20 cellular contexts compared by ENCODE assay signal in genomic region chrX:37666516-37666915, GRCh38. TPM values are rescaled to one million over a fixed set of nuclear protein-coding genes. Genes with fewer than 3 reads are reported as not detected.
"Had no signal": no experiment of that assay in that cellular context is flagged by ENCODE, and none has a peak within 500 bp of the region (broad histone marks: within the 10 kb centered on the region; RNA-seq: fewer than 3 reads in every experiment).

No MANE protein-coding gene starts in this region.

- H3K4me3 Mint-ChIP-seq: activated CD4-positive, alpha-beta T cell treated with anti-CD3 and anti-CD28 coated beads, Interleukin-2, amount 10 ng/mL, durations not matched to agents 24 days and 14 days; activated CD8-positive, alpha-beta T cell treated with anti-CD3 and anti-CD28 coated beads for 36 hours; activated naive CD4-positive, alpha-beta T cell treated with anti-CD3 and anti-CD28 coated beads, Interleukin-2, amount 10 ng/mL, durations not matched to agents 7 days and 5 days; activated naive CD8-positive, alpha-beta T cell treated with anti-CD3 and anti-CD28 coated beads, Interleukin-2, amount 50 U/mL, for 24 hours; naive B cell; stimulated activated naive B cell treated with anti-CD40 and anti-IgM and Interleukin-4, amounts not matched to agents 10 μg/mL and 1 μg/mL and 100 μg/mL, for 72 hours had no signal

- H3K27ac Mint-ChIP-seq: activated CD4-positive, alpha-beta T cell treated with anti-CD3 and anti-CD28 coated beads, Interleukin-2, amount 10 ng/mL, durations not matched to agents 24 days and 14 days; activated CD8-positive, alpha-beta T cell treated with anti-CD3 and anti-CD28 coated beads for 36 hours; activated naive CD4-positive, alpha-beta T cell treated with anti-CD3 and anti-CD28 coated beads, Interleukin-2, amount 10 ng/mL, durations not matched to agents 7 days and 5 days; activated naive CD8-positive, alpha-beta T cell treated with anti-CD3 and anti-CD28 coated beads, Interleukin-2, amount 50 U/mL, for 24 hours; naive B cell; stimulated activated naive B cell treated with anti-CD40 and anti-IgM and Interleukin-4, amounts not matched to agents 10 μg/mL and 1 μg/mL and 100 μg/mL, for 72 hours had no signal

- FAIRE-seq: endometrium had no signal

- H3K9me3 ChIP-seq: colonic mucosa, ovary, thoracic aorta, upper lobe of right lung had no signal

- ATAC-seq: activated CD8-positive, alpha-beta T cell treated with anti-CD3 and anti-CD28 coated beads for 36 hours; activated naive CD8-positive, alpha-beta T cell treated with anti-CD3 and anti-CD28 coated beads, Interleukin-2, amount 50 U/mL, for 24 hours; left lobe of liver; sciatic nerve; stimulated activated naive B cell treated with anti-CD40 and anti-IgM and Interleukin-4, amounts not matched to agents 10 μg/mL and 1 μg/mL and 100 μg/mL, for 72 hours; upper lobe of right lung had no signal

- H3K36me3 ChIP-seq: colonic mucosa, ovary, thoracic aorta, upper lobe of right lung had no signal

- H3K36me3 Mint-ChIP-seq: activated naive CD4-positive, alpha-beta T cell treated with anti-CD3 and anti-CD28 coated beads, Interleukin-2, amount 10 ng/mL, durations not matched to agents 7 days and 5 days; naive B cell had no signal

- H3K4me3 ChIP-seq: colonic mucosa, ovary, thoracic aorta, upper lobe of right lung had no signal

- DNase-seq: activated CD4-positive, alpha-beta T cell treated with anti-CD3 and anti-CD28 coated beads, Interleukin-2, amount 10 ng/mL, durations not matched to agents 24 days and 14 days; activated CD8-positive, alpha-beta T cell treated with anti-CD3 and anti-CD28 coated beads for 36 hours; activated effector memory CD4-positive, alpha-beta T cell treated with Interleukin-2 at 50 U/mL for 16 hours; activated naive CD4-positive, alpha-beta T cell treated with anti-CD3 and anti-CD28 coated beads, Interleukin-2, amount 10 ng/mL, durations not matched to agents 7 days and 5 days; activated naive CD8-positive, alpha-beta T cell treated with anti-CD3 and anti-CD28 coated beads, Interleukin-2, amount 50 U/mL, for 24 hours; activated T-cell treated with anti-CD3 and anti-CD28 coated beads, Interleukin-2, amount 50 U/mL, for 1 hour; colonic mucosa; foreskin fibroblast; hippocampal formation; islet precursor cell; naive B cell; ovary; stimulated activated naive B cell treated with anti-CD40 and anti-IgM and Interleukin-4, amounts not matched to agents 10 μg/mL and 1 μg/mL and 100 μg/mL, for 72 hours; T1000; upper lobe of right lung had no signal

- H3K4me1 ChIP-seq: colonic mucosa, upper lobe of right lung had no signal

- H3K9me3 Mint-ChIP-seq: activated CD4-positive, alpha-beta T cell treated with anti-CD3 and anti-CD28 coated beads, Interleukin-2, amount 10 ng/mL, durations not matched to agents 24 days and 14 days; activated CD8-positive, alpha-beta T cell treated with anti-CD3 and anti-CD28 coated beads for 36 hours; activated naive CD4-positive, alpha-beta T cell treated with anti-CD3 and anti-CD28 coated beads, Interleukin-2, amount 10 ng/mL, durations not matched to agents 7 days and 5 days; activated naive CD8-positive, alpha-beta T cell treated with anti-CD3 and anti-CD28 coated beads, Interleukin-2, amount 50 U/mL, for 24 hours; stimulated activated naive B cell treated with anti-CD40 and anti-IgM and Interleukin-4, amounts not matched to agents 10 μg/mL and 1 μg/mL and 100 μg/mL, for 72 hours had no signal

- H3K27me3 ChIP-seq: ovary, upper lobe of right lung had no signal

- H3K27me3 Mint-ChIP-seq: activated CD8-positive, alpha-beta T cell treated with anti-CD3 and anti-CD28 coated beads for 36 hours; activated naive CD4-positive, alpha-beta T cell treated with anti-CD3 and anti-CD28 coated beads, Interleukin-2, amount 10 ng/mL, durations not matched to agents 7 days and 5 days; activated naive CD8-positive, alpha-beta T cell treated with anti-CD3 and anti-CD28 coated beads, Interleukin-2, amount 50 U/mL, for 24 hours had no signal

- H3K4me1 Mint-ChIP-seq: activated CD4-positive, alpha-beta T cell treated with anti-CD3 and anti-CD28 coated beads, Interleukin-2, amount 10 ng/mL, durations not matched to agents 24 days and 14 days; activated naive CD4-positive, alpha-beta T cell treated with anti-CD3 and anti-CD28 coated beads, Interleukin-2, amount 10 ng/mL, durations not matched to agents 7 days and 5 days; activated naive CD8-positive, alpha-beta T cell treated with anti-CD3 and anti-CD28 coated beads, Interleukin-2, amount 50 U/mL, for 24 hours; naive B cell; stimulated activated naive B cell treated with anti-CD40 and anti-IgM and Interleukin-4, amounts not matched to agents 10 μg/mL and 1 μg/mL and 100 μg/mL, for 72 hours had no signal

- H3K27ac ChIP-seq: colonic mucosa, ovary, thoracic aorta, upper lobe of right lung had no signal

RNA-seq across cellular contexts. Expression of gene XK, which starts 19.1 kb away (rescaled TPM):
- total RNA-seq: lung microvascular endothelial cell had no signal
